ENCODE assay signal across 33 cellular contexts in genomic region chr15:52369455-52369854, GRCh38.
"Had no signal": no experiment of that assay in that cellular context is flagged by ENCODE, and none has a peak within 500 bp of the region (broad histone marks: within the 10 kb centered on the region; RNA-seq: fewer than 3 reads in every experiment).

No MANE protein-coding gene starts in this region.

- H3K9ac ChIP-seq: SK-N-SH had no signal

- H3K4me1 ChIP-seq: SJSA1 had no signal

- DNase-seq: activated B cell treated with CpG ODN at 0.5 μM for 24 hours; activated CD4-positive, alpha-beta memory T cell treated with anti-CD3 and anti-CD28 coated beads, Interleukin-2, amount 10 ng/mL, durations not matched to agents 7 days and 5 days; activated CD4-positive, alpha-beta T cell treated with anti-CD3 and anti-CD28 coated beads for 48 hours; activated CD4-positive, CD25-positive, alpha-beta regulatory T cell treated with anti-CD3 and anti-CD28 coated beads, Interleukin-2, amount 50 U/mL, for 72 hours; activated CD8-positive, alpha-beta memory T cell treated with anti-CD3 and anti-CD28 coated beads for 24 hours; activated CD8-positive, alpha-beta memory T cell treated with anti-CD3 and anti-CD28 coated beads, Interleukin-2, amount 10 ng/mL, durations not matched to agents 7 days and 5 days; activated CD8-positive, alpha-beta memory T cell treated with anti-CD3 and anti-CD28 coated beads, Interleukin-2, amount 50 U/mL, for 48 hours; activated effector memory CD4-positive, alpha-beta T cell treated with anti-CD3 and anti-CD28 coated beads, Interleukin-2, amount 50 U/mL, for 16 hours; activated naive CD4-positive, alpha-beta T cell; activated naive CD4-positive, alpha-beta T cell treated with anti-CD3 and anti-CD28 coated beads, Interleukin-2, amount 50 U/mL, for 16 hours; activated naive CD8-positive, alpha-beta T cell treated with anti-CD3 and anti-CD28 coated beads for 36 hours; activated T-cell treated with anti-CD3 and anti-CD28 coated beads, Interleukin-2, amount 50 U/mL, for 1 hour; activated T-cell treated with anti-CD3 and anti-CD28 coated beads, Interleukin-2, amount 50 U/mL, for 72 hours; amniotic stem cell; brain microvascular endothelial cell; Kasumi-1; KG1; MG63; NCI-H1105; NCI-H1417 treated with DMSO at 0.1 percent for 48 hours; NCI-H1930; NCI-H2081 treated with DMSO at 0.1 percent for 48 hours; NCI-H345; NCI-H524 treated with DMSO at 0.1 percent for 48 hours; SHP77 treated with DMSO at 0.1 percent for 48 hours; SK-N-SH; SW 1271; T-helper 1 cell; T-helper 2 cell; T-helper 9 cell had no signal

- H3K27ac ChIP-seq: brain microvascular endothelial cell, SJSA1, VCaP had no signal

- H3K27me3 ChIP-seq: brain microvascular endothelial cell, MG63, SJSA1 had no signal

- ATAC-seq: activated CD8-positive, alpha-beta memory T cell treated with anti-CD3 and anti-CD28 coated beads, Interleukin-2, amount 10 ng/mL, durations not matched to agents 7 days and 5 days; activated T-cell treated with anti-CD3 and anti-CD28 coated beads, Interleukin-2, amount 50 U/mL, for 72 hours; activated T-helper 17 cell treated with anti-CD3 and anti-CD28 coated beads, Interleukin-2, amount 50 U/mL, for 72 hours had no signal

- H3K4me3 ChIP-seq: MG63, SJSA1 had no signal

- H3K9me3 ChIP-seq: SJSA1, SK-N-SH had no signal

- H3K36me3 ChIP-seq: MG63 had no signal

- H3K4me2 ChIP-seq: SK-N-SH had no signal
